12 cellular contexts compared by ENCODE assay signal in the genomic region with DNA sequence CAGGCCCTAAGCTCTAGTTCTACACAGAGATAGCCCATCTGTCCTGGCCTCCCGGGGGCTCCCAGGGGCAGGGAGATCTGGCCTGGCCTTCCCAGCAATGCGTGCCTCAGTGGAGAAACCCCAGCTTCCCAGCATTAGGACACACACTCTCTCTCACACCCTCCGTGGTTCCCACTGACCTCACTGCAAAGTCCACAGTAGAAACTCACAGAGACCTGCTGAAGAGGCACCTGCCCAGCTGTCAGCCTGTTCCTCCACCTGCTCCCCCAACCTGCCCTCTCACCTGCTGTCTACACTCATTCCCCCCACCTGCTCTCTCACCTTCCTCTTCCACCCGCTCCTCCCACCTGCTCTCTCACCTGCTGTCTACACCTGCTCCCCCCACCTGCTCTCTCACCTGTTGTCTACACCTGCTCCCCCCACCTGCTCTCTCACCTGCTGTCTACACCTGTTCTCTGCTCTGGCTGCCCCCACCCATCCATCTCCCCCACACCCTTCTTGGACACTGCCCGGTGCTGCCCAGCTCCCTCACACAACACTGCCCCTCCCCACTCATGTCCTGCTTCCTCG. TPM values are rescaled to one million over a fixed set of nuclear protein-coding genes. Genes with fewer than 3 reads are reported as not detected.
DNase-seq lines count a peak whose midpoint lies in the region; ATAC-seq, FAIRE-seq and TF ChIP-seq lines count a peak whose summit lies in the region.
"Had no signal": no experiment of that assay in that cellular context is flagged by ENCODE, and none has a peak within 500 bp of the region (broad histone marks: within the 10 kb centered on the region; RNA-seq: fewer than 3 reads in every experiment).

No MANE protein-coding gene starts in this region.

- H3K4me3 ChIP-seq in heart left ventricle (no peak overlapping the region), H1 (ENCODE audit: extremely low read depth in 1 of 4, insufficient read depth in 2 of 4, low read depth in 3 of 4, low read length in 4 of 4) (no peak overlapping the region), mucosa of rectum (ENCODE audit: low read length in 2 of 2) (no peak overlapping the region), aorta (ENCODE audit: low read length in 2 of 2) (no peak overlapping the region)

- no peak overlapping the region for H3K9ac ChIP-seq in H1 (replicated peaks in 1 of 4; ENCODE audit: extremely low read depth in 1 of 4, low read depth in 3 of 4, low read length in 3 of 4)
- H3K9ac ChIP-seq in mucosa of rectum (ENCODE audit: low read depth in 1 of 2, low read length in 2 of 2) = no peak overlapping the region

- H3K9me3 ChIP-seq in heart left ventricle = no peaks in the 10 kb centered on the region
- peaks cover 0 to 2% of the 10 kb centered on the region in 2 experiments; a peak in 2 of 4 replicates for H3K9me3 ChIP-seq in H1 (ENCODE audit: insufficient read depth in 2 of 2, low read depth in 1 of 2, low read length in 1 of 2)
- H3K9me3 ChIP-seq in mucosa of rectum (ENCODE audit: control insufficient read depth in 2 of 2, low read length in 2 of 2) = no peaks in the 10 kb centered on the region
- H3K9me3 ChIP-seq in aorta (ENCODE audit: control insufficient read depth, low read length) = no peaks in the 10 kb centered on the region
- H3K9me3 ChIP-seq: BE2C had no signal

- H4K20me1 ChIP-seq in H1 (replicated peaks in 1 of 2; ENCODE audit: control insufficient read depth in 1 of 2, insufficient read depth in 2 of 2, low read length in 2 of 2) = no peaks in the 10 kb centered on the region

- no peaks in the 10 kb centered on the region for H3K79me2 ChIP-seq in H1 (ENCODE audit: control insufficient read depth in 1 of 2, insufficient read depth in 2 of 2, low read length in 2 of 2)

- H2AK5ac ChIP-seq in H1 (ENCODE audit: low read depth, low read length) = peak overlapping the region; percentile 13; the same call in 1 of the 2 replicates

- peak overlapping the region; percentile 56 for H4K91ac ChIP-seq in H1 (replicated peaks; ENCODE audit: insufficient read length, low read length)

- H3K4ac ChIP-seq in H1 (replicated peaks; ENCODE audit: insufficient read length, low read depth, low read length) = no peak overlapping the region

- H3K14ac ChIP-seq in H1 (ENCODE audit: insufficient read length) = no peak overlapping the region

- peak overlapping the region; percentile 80; the same call in 1 of the 2 replicates for H2BK20ac ChIP-seq in H1 (ENCODE audit: low read length)

- no peak for TF ChIP-seq EP300 in H1 (IDR thresholded peaks at IDR 0.05; ENCODE audit: borderline replicate concordance in 1 of 2, low read depth in 2 of 2, low read length in 2 of 2)

- no peak overlapping the region for H3K23ac ChIP-seq in H1 (ENCODE audit: insufficient read length)

- no peak for TF ChIP-seq CTCF in heart left ventricle (IDR thresholded peaks at IDR 0.05)
- no peak for TF ChIP-seq CTCF in H1 (IDR thresholded peaks at IDR 0.05; ENCODE audit: control extremely low read depth in 1 of 3, insufficient read depth in 1 of 3, low read depth in 1 of 3, low read length in 3 of 3)

- H3K4me1 ChIP-seq in heart left ventricle (peaks cover 0 to 20% (median 10%) of the 10 kb centered on the region in 12 donors), H1 (replicated peaks in 1 of 4; ENCODE audit: control insufficient read depth in 3 of 4, insufficient read depth in 4 of 4, low read length in 3 of 4) (peaks cover 0 to 21% (median 11%) of the 10 kb centered on the region in 4 experiments; a peak in 5 of 7 replicates), mucosa of rectum (ENCODE audit: control insufficient read depth in 2 of 2, insufficient read depth in 2 of 2, low read length in 2 of 2) (peaks cover 0 to 9% of the 10 kb centered on the region in 2 donors), aorta (ENCODE audit: control insufficient read depth in 1 of 2, insufficient read depth in 2 of 2, low read length in 2 of 2) (peaks cover 0 to 4% of the 10 kb centered on the region in 2 donors)
- H3K4me1 ChIP-seq: BE2C had no signal

- peak overlapping the region; percentile 78; the same call in 1 of the 2 replicates for H2BK5ac ChIP-seq in H1 (ENCODE audit: low read depth, low read length)

- H3K56ac ChIP-seq in H1 (replicated peaks; ENCODE audit: insufficient read length, low read depth, low read length) = no peak overlapping the region

- FAIRE-seq in H1 (lab: Jason Lieb, UNC) = no peak
- FAIRE-seq: islet of Langerhans had no signal

- peak overlapping the region; percentile 95; the same call in 1 of the 2 replicates for H2BK15ac ChIP-seq in H1 (ENCODE audit: low read length)

- H4K8ac ChIP-seq in H1 (ENCODE audit: extremely low read depth, insufficient read depth, low read length) = no peak overlapping the region; the same call in 1 of the 2 replicates

- 55 to 63% (median 57%) methylated on average over 6 of the region's 6 CpGs for WGBS in heart left ventricle, 4 donors
- WGBS in H1 (ENCODE audit: extremely low coverage in 1 of 2, insufficient coverage in 1 of 2, insufficient read length in 1 of 2, insufficient replicate concordance in 2 of 2, low coverage in 1 of 2, low lambda C conversion rate in 2 of 2, missing lambda C conversion rate in 1 of 2), 2 experiments = 81% methylated on average over 4 of the region's 6 CpGs; no CpG with 5 or more reads in 1 of the 2 experiments
- 80 to 81% methylated on average over 6 of the region's 6 CpGs for WGBS in aorta, 2 donors

- H3K23me2 ChIP-seq in H1 (ENCODE audit: low read depth, low read length) = peaks cover 2% of the 10 kb centered on the region; the same call in 1 of the 2 replicates

- no peak overlapping the region for H2BK120ac ChIP-seq in H1 (replicated peaks; ENCODE audit: low read depth, low read length)

- H3K79me1 ChIP-seq in H1 (ENCODE audit: low read depth, low read length) = no peaks in the 10 kb centered on the region

- peak overlapping the region; percentile 90 for H3K18ac ChIP-seq in H1 (ENCODE audit: extremely low read depth, low read length)

- H3K27ac ChIP-seq in heart left ventricle = peak overlapping the region in 10 of 12 donors; percentile 23 to 87 (median 70)
- H3K27ac ChIP-seq in H1 (ENCODE audit: low read depth, low read length) = no peak overlapping the region
- H3K27ac ChIP-seq in mucosa of rectum (ENCODE audit: low read depth in 2 of 2, low read length in 2 of 2) = peak overlapping the region; percentile 25 to 38
- peak overlapping the region; percentile 70 to 91 for H3K27ac ChIP-seq in aorta (ENCODE audit: low read depth in 1 of 2, low read length in 2 of 2)

- peak overlapping the region; percentile 96 for H2BK12ac ChIP-seq in H1 (ENCODE audit: low read depth, low read length)

- CTCF ChIA-PET in H1 (lab: Charles Lee; ENCODE audit: partially characterized antibody) = interaction anchor here (0.6 to 4.9 kb wide), 8 partner anchors 9 to 332 kb away, joined by 3 to 94 read pairs (median 4); no protein-coding TSS in a partner anchor

- intact Hi-C loops in heart left ventricle (cut with DNase I) (loop anchor here in 1 of 10 donors (10.0 kb wide), 1 partner anchor 1621 kb away; no protein-coding TSS in a partner anchor), cardiac septum (cut with DNase I) (loop anchor here (2.0 to 10.0 kb wide), 2 partner anchors 19 to 211 kb away; no protein-coding TSS in a partner anchor), aorta (cut with DNase I) (loop anchor here (5.0 to 10.0 kb wide), 2 partner anchors 51 to 121 kb away; no protein-coding TSS in a partner anchor)

- no peaks in the 10 kb centered on the region for H3K27me3 ChIP-seq in heart left ventricle
- no peaks in the 10 kb centered on the region for H3K27me3 ChIP-seq in H1 (replicated peaks in 1 of 4; ENCODE audit: control insufficient read depth in 3 of 4, extremely low read depth in 1 of 4, insufficient read depth in 3 of 4, low read length in 3 of 4)
- peaks cover 0 to 4% of the 10 kb centered on the region in 2 donors for H3K27me3 ChIP-seq in mucosa of rectum (ENCODE audit: control insufficient read depth in 2 of 2, insufficient read depth in 2 of 2, low read length in 2 of 2)
- no peaks in the 10 kb centered on the region for H3K27me3 ChIP-seq in aorta (ENCODE audit: control insufficient read depth in 1 of 2, insufficient read depth in 2 of 2, low read length in 1 of 2)
- H3K27me3 ChIP-seq: BE2C had no signal

- no peak for TF ChIP-seq RAD21 in H1 (IDR thresholded peaks at IDR 0.05 in 1 of 2, conservative IDR thresholded peaks at IDR 0.05 in 1 of 2; ENCODE audit: low read depth in 2 of 2, low read length in 2 of 2)

- TF ChIP-seq POLR2A in heart left ventricle (IDR thresholded peaks at IDR 0.05) (no peak), H1 (IDR thresholded peaks at IDR 0.05; ENCODE audit: control extremely low read depth in 1 of 2, low read depth in 2 of 2, low read length in 2 of 2) (no peak), GM18505 (IDR thresholded peaks at IDR 0.05; ENCODE audit: borderline replicate concordance, extremely low read depth, insufficient read depth, insufficient read length) (no peak)

- ATAC-seq in heart left ventricle = peak in 1 of 4 donors; percentile 3
- peak; percentile 4 for ATAC-seq in aorta (ENCODE audit: low FRiP score)
- ATAC-seq in GM18505 (IDR thresholded peaks at IDR 0.05; ENCODE audit: unreplicated experiment) = no peak

- DNase-seq in heart left ventricle (no peak), cardiac septum (ENCODE audit: low spot score) (no peak), H1 (ENCODE audit: low read depth in 1 of 2, low spot score in 2 of 2) (no peak), aorta (no peak), iPS-NIHi7 (ENCODE audit: extremely low spot score) (no peak), ecto neural progenitor cell (ENCODE audit: low spot score) (no peak)
- DNase-seq: BE2C, KBM-7, NCI-H1930 had no signal

- H2AFZ ChIP-seq in H1 (ENCODE audit: low read length) = peak overlapping the region; percentile 46; the same call in 1 of the 2 replicates

- no peaks in the 10 kb centered on the region for H3K36me3 ChIP-seq in heart left ventricle
- no peaks in the 10 kb centered on the region for H3K36me3 ChIP-seq in H1 (ENCODE audit: control insufficient read depth in 2 of 4, insufficient read depth in 4 of 4, low read length in 3 of 4)
- no peaks in the 10 kb centered on the region for H3K36me3 ChIP-seq in mucosa of rectum (ENCODE audit: control insufficient read depth in 2 of 2, insufficient read depth in 2 of 2, low read length in 2 of 2)
- H3K36me3 ChIP-seq in aorta (ENCODE audit: control insufficient read depth in 1 of 2, insufficient read depth in 2 of 2, low read length in 1 of 2) = no peaks in the 10 kb centered on the region
- H3K36me3 ChIP-seq: BE2C had no signal

- POLR2A ChIA-PET in H1 (lab: Charles Lee; ENCODE audit: partially characterized antibody) = interaction anchor here (1.2 kb wide), 1 partner anchor 20 kb away, joined by 3 read pairs; no protein-coding TSS in a partner anchor

- peak overlapping the region in 1 of 2 experiments; percentile 31; a peak in 2 of 4 replicates for H3K4me2 ChIP-seq in H1 (ENCODE audit: insufficient read depth in 1 of 2, low read depth in 2 of 2, low read length in 2 of 2)

- H4K5ac ChIP-seq in H1 (ENCODE audit: insufficient read length, low read depth, low read length) = no peak overlapping the region

RNA-seq across cellular contexts. Expression of gene PFKP, which starts 21.1 kb away (rescaled TPM):
- total RNA-seq in heart left ventricle (100 to 1,000 TPM; 141 to 318 (median 183) TPM), cardiac septum (215 TPM), aorta (100 to 1,000 TPM; 126 to 167 TPM)
- polyA plus RNA-seq in heart left ventricle (100 to 1,000 TPM in 1 of 2 donors, 10 to 100 TPM in 1; 68.0 to 231 TPM), H1 (2011; rRNA removed) (51.2 and 76.9 TPM in 2 replicates), aorta (100 to 1,000 TPM in 1 of 2 donors, 10 to 100 TPM in 1; 40.3 to 113 TPM)
- total RNA-seq in H1 (2021; fragmentation: NEBNext Ultra II Directional; extraction: Animal tissue kit (Norgen Biotek cat#: 25700)) = 128 TPM in 2 replicates
- polyA plus RNA-seq in H1 (2011; cell fraction: cytosol; rRNA removed) = 68.1 TPM
- 135 TPM for polyA plus RNA-seq in H1 (2011; cell fraction: nucleus; rRNA removed)
- polyA plus RNA-seq in H1 (2012, experiment 1 of 2) = 83.6 to 123 TPM (median 119 TPM) in 4 replicates
- 93.7 TPM for polyA plus RNA-seq in H1 (2012, experiment 2 of 2)
- 63.5 TPM for polyA plus RNA-seq in H1 (2013, experiment 1 of 2)
- 58.9 TPM for polyA plus RNA-seq in H1 (2013, experiment 2 of 2)
- polyA minus RNA-seq in H1 (2011; rRNA and poly(A)+ RNA removed) = 45.6 and 46.7 TPM in 2 replicates
- 55.2 TPM for polyA minus RNA-seq in H1 (2011; cell fraction: cytosol; rRNA and poly(A)+ RNA removed)
- 47.8 TPM for polyA minus RNA-seq in H1 (2011; cell fraction: nucleus; rRNA and poly(A)+ RNA removed)
